Comparison of ENCODE assay signal across 25 cellular contexts in genomic region chrX:28582494-28582893, GRCh38. TPM values are rescaled to one million over a fixed set of nuclear protein-coding genes. Genes with fewer than 3 reads are reported as not detected.
DNase-seq lines count a peak whose midpoint lies in the region; TF ChIP-seq lines count a peak whose summit lies in the region.
"Had no signal": no experiment of that assay in that cellular context is flagged by ENCODE, and none has a peak within 500 bp of the region (broad histone marks: within the 10 kb centered on the region; RNA-seq: fewer than 3 reads in every experiment).

No MANE protein-coding gene starts in this region.

- TF ChIP-seq CTCF in AG04450 (IDR thresholded peaks at IDR 0.05; ENCODE audit: low read depth, low read length) (no peak), fibroblast of lung (conservative IDR thresholded peaks at IDR 0.05 in 1 of 2, IDR thresholded peaks at IDR 0.05 in 1 of 2; ENCODE audit: low read depth in 1 of 2, low read length in 2 of 2) (no peak)

- POLR2A ChIA-PET in AG04450 (lab: Yijun Ruan, JAX): no interaction called here

- CTCF ChIA-PET in AG04450 (lab: Charles Lee): no interaction called here

- no peak overlapping the region for H3K4me3 ChIP-seq in AG04450 (ENCODE audit: low read depth, low read length)
- H3K4me3 ChIP-seq in fibroblast of lung (replicated peaks in 1 of 4; ENCODE audit: control extremely low read depth in 1 of 4, insufficient read depth in 1 of 4, low read depth in 3 of 4, low read length in 4 of 4): no peak overlapping the region
- no peak overlapping the region for H3K4me3 ChIP-seq in HAP-1
- H3K4me3 ChIP-seq: GM12878, K562 had no signal

- no peak overlapping the region for H3K4me2 ChIP-seq in fibroblast of lung (ENCODE audit: extremely low read depth, insufficient read depth, low read length)

- no peaks in the 10 kb centered on the region for H3K4me1 ChIP-seq in fibroblast of lung (ENCODE audit: control insufficient read depth, extremely low read depth, insufficient read depth, low read length)
- peaks cover 3% of the 10 kb centered on the region; the same call in 1 of the 2 replicates for H3K4me1 ChIP-seq in HAP-1

- in situ Hi-C loops in HAP-1 (cut with MboI; ENCODE audit: low sequenced_read_pairs): no loop called here

- DNase-seq in AG04450 (ENCODE audit: low read depth, low spot score): peak; percentile 8
- peak; percentile 24 for DNase-seq in H4 (ENCODE audit: low spot score)
- DNase-seq in NCI-H526 (lab: John Stamatoyannopoulos, UW): peak; percentile 91 to 92
- DNase-seq in fibroblast of lung (ENCODE audit: low read depth in 2 of 2): peak; percentile 21 to 32
- no peak for DNase-seq in activated gamma-delta T cell treated with Interleukin-2 at 50 U/mL for 16 hours
- no peak for DNase-seq in HPDE6-E6E7 (ENCODE audit: extremely low spot score)
- no peak for DNase-seq in HAP-1 (ENCODE audit: low spot score in 2 of 2)
- DNase-seq: AML-193; CD8-positive, alpha-beta T cell; DMS 273 treated with DMSO at 0.1 percent for 48 hours; DMS79; EL; GDM1; GOT3; Kasumi-1; NCI-H2029; NCI-H2227 treated with DMSO at 0.1 percent for 48 hours; NCI-H510A treated with DMSO at 0.1 percent for 48 hours; SHP77 had no signal

- H3K36me3 ChIP-seq in fibroblast of lung (ENCODE audit: control insufficient read depth, insufficient read depth, low read length) (no peaks in the 10 kb centered on the region), HAP-1 (replicated peaks) (no peaks in the 10 kb centered on the region)

- H4K20me1 ChIP-seq in fibroblast of lung (ENCODE audit: control insufficient read depth, extremely low read depth, insufficient read depth, low read length): no peaks in the 10 kb centered on the region

- no peak overlapping the region for H2AFZ ChIP-seq in fibroblast of lung (ENCODE audit: low read length)

- no peaks in the 10 kb centered on the region for H3K27me3 ChIP-seq in AG04450 (ENCODE audit: control insufficient read depth, insufficient read depth, low read length)
- H3K27me3 ChIP-seq in fibroblast of lung (ENCODE audit: control insufficient read depth, insufficient read depth, low read length): no peaks in the 10 kb centered on the region
- no peaks in the 10 kb centered on the region for H3K27me3 ChIP-seq in HAP-1 (ENCODE audit: low read depth)

- H3K27ac ChIP-seq in AG04450 (ENCODE audit: low read depth, low read length): no peak overlapping the region
- H3K27ac ChIP-seq in fibroblast of lung (ENCODE audit: insufficient read depth, low read length): no peak overlapping the region
- H3K27ac ChIP-seq: C4-2B, RWPE1 had no signal

- no peak overlapping the region for H3K9ac ChIP-seq in fibroblast of lung (ENCODE audit: insufficient read depth, low read length)

- H3K79me2 ChIP-seq in fibroblast of lung (ENCODE audit: control insufficient read depth, insufficient read depth, low read length): no peaks in the 10 kb centered on the region

- no peaks in the 10 kb centered on the region for H3K9me3 ChIP-seq in AG04450 (ENCODE audit: control insufficient read depth, insufficient read depth, low read length)
- H3K9me3 ChIP-seq in fibroblast of lung (ENCODE audit: control insufficient read depth, insufficient read depth, low read depth, low read length): no peaks in the 10 kb centered on the region
- H3K9me3 ChIP-seq in HAP-1: no peaks in the 10 kb centered on the region

RNA-seq across cellular contexts. Expression of gene IL1RAPL1, which starts 4.8 kb away (rescaled TPM):
- polyA plus RNA-seq in AG04450 (2011; rRNA removed) (0.68 and 0.93 TPM in 2 replicates), fibroblast of lung (0.25 and 6.1 TPM in 2 replicates)
- 2.3 and 3.7 TPM in 2 replicates for polyA minus RNA-seq in AG04450 (2011; rRNA and poly(A)+ RNA removed)
- total RNA-seq in H4 (2014; rRNA removed; shearing (Covaris generic)): 0.49 and 0.66 TPM in 2 replicates
- 0.26 and 2.8 TPM in 2 replicates for total RNA-seq in fibroblast of lung
- polyA plus RNA-seq in fibroblast of lung (2012): 0.07 and 2.7 TPM in 2 replicates
- polyA minus RNA-seq in fibroblast of lung (ENCODE audit: low replicate concordance): 13.2 TPM in 1 of 2 replicates, not detected in the other
- total RNA-seq: CD8-positive, alpha-beta T cell; GM12878; HepG2; T-helper 1 cell treated with Interleukin-12 subunit alpha and Interleukin-12 subunit beta and Interleukin-4 antibody, amounts not matched to agents 30 ng/mL and 1 ng/mL, for 36 hours had no signal
- polyA plus RNA-seq: GM12878 had no signal

Comparison
In these comparisons a context has a peak if more than half of its experiments do, and no peak if none do; other contexts are left out.
1. DNase-seq: peak in AG04450 (single experiment), H4 (single experiment), NCI-H526 (2 of 2) and fibroblast of lung (2 of 2); none in activated gamma-delta T cell treated with Interleukin-2 at 50 U/mL for 16 hours (single experiment), HPDE6-E6E7 (single experiment) and HAP-1 (0 of 2).